In the genomic region with DNA sequence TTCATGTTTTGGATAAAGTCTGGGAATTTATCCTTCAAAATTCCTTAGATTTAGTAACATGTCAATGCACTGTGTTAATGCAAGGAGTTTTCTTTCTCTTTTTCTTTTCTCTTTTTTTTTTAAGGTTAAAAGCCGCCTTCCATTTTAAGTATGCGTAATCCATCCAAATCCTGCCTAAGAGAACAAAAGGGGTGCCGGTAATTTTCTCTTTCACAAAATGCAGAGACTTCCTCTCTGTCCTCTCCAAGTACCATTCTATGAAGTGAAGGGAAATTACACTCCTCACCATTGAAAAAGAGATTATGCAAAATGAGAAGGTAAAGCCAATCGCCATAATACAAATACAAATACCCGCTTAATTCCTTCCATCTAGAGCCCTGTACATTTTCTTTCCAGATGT, we compare ENCODE assay signal across 20 cellular contexts.
"Had no signal": no experiment of that assay in that cellular context is flagged by ENCODE, and none has a peak within 500 bp of the region (broad histone marks: within the 10 kb centered on the region; RNA-seq: fewer than 3 reads in every experiment).

No MANE protein-coding gene starts in this region.

- H3K4me1 ChIP-seq: body of pancreas, colonic mucosa, stomach, vagina had no signal

- H3K27me3 ChIP-seq: body of pancreas, colonic mucosa, esophagus muscularis mucosa, stomach, vagina had no signal

- H3K27me3 Mint-ChIP-seq: activated CD4-positive, alpha-beta T cell treated with anti-CD3 and anti-CD28 coated beads, Interleukin-2, amount 10 ng/mL, durations not matched to agents 24 days and 14 days; activated CD8-positive, alpha-beta T cell treated with anti-CD3 and anti-CD28 coated beads for 36 hours; activated naive CD8-positive, alpha-beta T cell treated with anti-CD3 and anti-CD28 coated beads for 36 hours; activated T-helper 17 cell treated with anti-CD3 and anti-CD28 coated beads, Interleukin-2, amount 50 U/mL, for 72 hours had no signal

- H3K36me3 Mint-ChIP-seq: activated naive CD8-positive, alpha-beta T cell treated with anti-CD3 and anti-CD28 coated beads for 36 hours; T-cell had no signal

- H3K4me3 Mint-ChIP-seq: activated CD4-positive, alpha-beta T cell treated with anti-CD3 and anti-CD28 coated beads, Interleukin-2, amount 10 ng/mL, durations not matched to agents 24 days and 14 days; activated CD8-positive, alpha-beta T cell treated with anti-CD3 and anti-CD28 coated beads for 36 hours; activated naive CD8-positive, alpha-beta T cell treated with anti-CD3 and anti-CD28 coated beads for 36 hours; activated T-helper 17 cell treated with anti-CD3 and anti-CD28 coated beads, Interleukin-2, amount 50 U/mL, for 72 hours; natural killer cell; T-cell had no signal

- H3K4me3 ChIP-seq: body of pancreas, colonic mucosa, esophagus muscularis mucosa, skin epidermis, stomach, vagina had no signal

- H3K9me3 ChIP-seq: body of pancreas, colonic mucosa, esophagus muscularis mucosa, stomach, vagina had no signal

- H3K27ac Mint-ChIP-seq: activated CD4-positive, alpha-beta T cell treated with anti-CD3 and anti-CD28 coated beads, Interleukin-2, amount 10 ng/mL, durations not matched to agents 24 days and 14 days; activated CD8-positive, alpha-beta T cell treated with anti-CD3 and anti-CD28 coated beads for 36 hours; activated naive CD8-positive, alpha-beta T cell treated with anti-CD3 and anti-CD28 coated beads for 36 hours; activated T-helper 17 cell treated with anti-CD3 and anti-CD28 coated beads, Interleukin-2, amount 50 U/mL, for 72 hours; natural killer cell; T-cell had no signal

- DNase-seq: activated CD4-positive, alpha-beta T cell treated with anti-CD3 and anti-CD28 coated beads, Interleukin-2, amount 10 ng/mL, durations not matched to agents 24 days and 14 days; activated CD8-positive, alpha-beta T cell treated with anti-CD3 and anti-CD28 coated beads for 36 hours; activated naive CD4-positive, alpha-beta T cell; activated naive CD8-positive, alpha-beta T cell treated with anti-CD3 and anti-CD28 coated beads for 36 hours; activated T-cell treated with anti-CD3 and anti-CD28 coated beads, Interleukin-2, amount 50 U/mL, for 1 hour; central memory CD4-positive, alpha-beta T cell; colonic mucosa; natural killer cell; stimulated activated CD4-positive, alpha-beta T cell treated with anti-CD3 and anti-CD28 coated beads, Interleukin-15, amount 100 ng/mL, for 24 hours; stimulated activated CD4-positive, alpha-beta T cell treated with anti-CD3 and anti-CD28 coated beads, Interleukin-2, amount 100 ng/mL, for 48 hours; stomach; T-cell; T-helper 9 cell; trophoblast cell had no signal

- H3K36me3 ChIP-seq: colonic mucosa, esophagus muscularis mucosa, stomach, vagina had no signal

- ATAC-seq: activated CD8-positive, alpha-beta T cell treated with anti-CD3 and anti-CD28 coated beads for 36 hours; activated T-helper 17 cell treated with anti-CD3 and anti-CD28 coated beads, Interleukin-2, amount 50 U/mL, for 72 hours; body of pancreas; natural killer cell; right cardiac atrium; T-cell had no signal

- H3K9me3 Mint-ChIP-seq: activated CD4-positive, alpha-beta T cell treated with anti-CD3 and anti-CD28 coated beads, Interleukin-2, amount 10 ng/mL, durations not matched to agents 24 days and 14 days; activated naive CD8-positive, alpha-beta T cell treated with anti-CD3 and anti-CD28 coated beads for 36 hours had no signal

- H3K27ac ChIP-seq: body of pancreas, colonic mucosa, esophagus muscularis mucosa, stomach, vagina had no signal

- H3K4me1 Mint-ChIP-seq: activated CD4-positive, alpha-beta T cell treated with anti-CD3 and anti-CD28 coated beads, Interleukin-2, amount 10 ng/mL, durations not matched to agents 24 days and 14 days; activated naive CD8-positive, alpha-beta T cell treated with anti-CD3 and anti-CD28 coated beads for 36 hours; activated T-helper 17 cell treated with anti-CD3 and anti-CD28 coated beads, Interleukin-2, amount 50 U/mL, for 72 hours; natural killer cell; T-cell had no signal
